Comparison of ENCODE assay signal across 1 cellular context in the genomic region with DNA sequence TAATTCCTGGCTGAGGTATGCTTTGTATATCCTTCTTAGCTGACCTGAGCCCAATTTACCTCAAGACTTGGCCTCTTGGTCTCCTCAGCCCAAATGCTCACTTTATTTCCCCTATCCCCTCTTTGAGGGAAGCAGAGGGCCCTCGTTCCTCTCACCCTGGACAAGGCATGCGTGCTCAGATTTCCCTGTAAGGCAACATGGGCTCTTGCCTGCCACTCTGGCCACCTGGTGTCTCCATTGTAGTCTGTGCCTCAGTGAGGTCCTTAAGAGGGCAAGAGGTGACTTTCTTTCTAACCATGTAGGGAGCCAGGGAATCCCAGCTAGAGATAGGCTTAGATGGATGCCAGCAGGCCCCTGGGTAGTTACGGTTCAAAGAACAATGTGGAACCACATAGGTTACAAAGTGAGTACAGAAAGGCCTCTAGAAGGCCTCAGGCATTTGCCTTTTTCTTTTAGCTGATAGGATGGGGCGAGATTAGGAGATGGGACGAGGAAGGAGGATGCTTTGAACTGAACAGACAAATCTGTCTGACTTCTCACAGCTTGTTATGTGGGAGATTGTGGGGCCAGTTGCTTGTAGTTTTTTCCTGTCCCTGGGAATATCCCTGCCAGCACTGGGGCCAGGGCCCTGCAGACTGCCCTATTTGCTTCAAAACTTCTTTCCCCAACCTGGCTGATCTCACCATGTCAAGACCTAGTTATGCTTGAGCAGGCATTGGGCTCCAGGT.
TF ChIP-seq lines count a peak whose summit lies in the region.

No MANE protein-coding gene starts in this region.

TF ChIP-seq in H1, 55 proteins besides CTCF, POLR2A, EP300 and RAD21:
- no peak for TF ChIP-seq RBBP5 (IDR thresholded peaks at IDR 0.05; ENCODE audit: borderline replicate concordance, low read depth, low read length)
- no peak for TF ChIP-seq GTF2F1 (IDR thresholded peaks at IDR 0.05; ENCODE audit: borderline replicate concordance, low read depth, low read length)
- no peak for TF ChIP-seq TAF1 (IDR thresholded peaks at IDR 0.05; ENCODE audit: low read depth, low read length)
- TF ChIP-seq MAFK (IDR thresholded peaks at IDR 0.05; ENCODE audit: low read depth, low read length): no peak
- TF ChIP-seq JUND (IDR thresholded peaks at IDR 0.05; ENCODE audit: low read length): no peak
- TF ChIP-seq, protein P1, sequence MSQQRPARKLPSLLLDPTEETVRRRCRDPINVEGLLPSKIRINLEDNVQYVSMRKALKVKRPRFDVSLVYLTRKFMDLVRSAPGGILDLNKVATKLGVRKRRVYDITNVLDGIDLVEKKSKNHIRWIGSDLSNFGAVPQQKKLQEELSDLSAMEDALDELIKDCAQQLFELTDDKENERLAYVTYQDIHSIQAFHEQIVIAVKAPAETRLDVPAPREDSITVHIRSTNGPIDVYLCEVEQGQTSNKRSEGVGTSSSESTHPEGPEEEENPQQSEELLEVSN (IDR thresholded peaks at IDR 0.05): no peak
- no peak for TF ChIP-seq SUZ12 (IDR thresholded peaks at IDR 0.05; ENCODE audit: low read length)
- TF ChIP-seq SP1 (IDR thresholded peaks at IDR 0.05; ENCODE audit: low read depth, low read length): no peak
- no peak for TF ChIP-seq EGR1 (IDR thresholded peaks at IDR 0.05; ENCODE audit: borderline replicate concordance, low read depth, low read length)
- TF ChIP-seq RFX5 (IDR thresholded peaks at IDR 0.05; ENCODE audit: borderline replicate concordance, low read depth, low read length): no peak
- no peak for TF ChIP-seq KDM4A (IDR thresholded peaks at IDR 0.05; ENCODE audit: low read depth, low read length, severe bottlenecking)
- TF ChIP-seq EZH2 (IDR thresholded peaks at IDR 0.05; ENCODE audit: low read depth, low read length, severe bottlenecking): no peak
- TF ChIP-seq CBX8 (IDR thresholded peaks at IDR 0.05; ENCODE audit: borderline replicate concordance, low read depth, low read length): no peak
- no peak for TF ChIP-seq HDAC6 (IDR thresholded peaks at IDR 0.05; ENCODE audit: low read depth, low read length)
- no peak for TF ChIP-seq YY1 (IDR thresholded peaks at IDR 0.05; ENCODE audit: low read depth, low read length)
- TF ChIP-seq RNF2 (IDR thresholded peaks at IDR 0.05; ENCODE audit: borderline replicate concordance, low read depth, low read length, missing control alignments, poor library complexity, severe bottlenecking): no peak
